In genomic region chr17:75514299-75515228, GRCh38 we compare ENCODE assay signal across 8 cellular contexts. TPM values are rescaled to one million over a fixed set of nuclear protein-coding genes. Genes with fewer than 3 reads are reported as not detected.
DNase-seq lines count a peak whose midpoint lies in the region; ATAC-seq, FAIRE-seq and TF ChIP-seq lines count a peak whose summit lies in the region.

No MANE protein-coding gene starts in this region.

- no peaks in the 10 kb centered on the region for H3K27me3 ChIP-seq in BJ (ENCODE audit: control insufficient read depth, insufficient read depth, low read length)
- no peaks in the 10 kb centered on the region for H3K27me3 ChIP-seq in tibial artery

- H3K9me3 ChIP-seq in tibial artery: no peaks in the 10 kb centered on the region

- peak overlapping the region; percentile 87 to 93 for H3K27ac ChIP-seq in tibial artery

- CTCF ChIA-PET in BJ (lab: Yijun Ruan, JAX): interaction anchor here (0.8 to 1.8 kb wide), 4 partner anchors 10 to 553 kb away, joined by 3 to 6 read pairs (median 4); partner anchors contain the start of gene SMIM5

- in situ Hi-C loops in T47D (cut with HindIII; ENCODE audit: low pct_unique_long_range_greater_than_20kb, low sequenced_read_pairs): no loop called here

- TF ChIP-seq CTCF in BJ (IDR thresholded peaks at IDR 0.05; ENCODE audit: insufficient read depth, low read depth, low read length): no peak
- TF ChIP-seq CTCF in LNCaP clone FGC (IDR thresholded peaks at IDR 0.05; ENCODE audit: control insufficient read depth, extremely low read depth, insufficient read depth): no peak
- TF ChIP-seq CTCF in tibial artery (IDR thresholded peaks at IDR 0.05): no peak
- no peak for TF ChIP-seq CTCF in D721Med (IDR thresholded peaks at IDR 0.05; ENCODE audit: insufficient read depth, missing control alignments)

- POLR2A ChIA-PET in BJ (lab: Charles Lee): no interaction called here

- H3K36me3 ChIP-seq in BJ (ENCODE audit: control insufficient read depth, insufficient read depth, low read length): peaks cover 4% of the 10 kb centered on the region
- peaks cover 0 to 23% (median 2%) of the 10 kb centered on the region in 3 donors for H3K36me3 ChIP-seq in tibial artery

- peaks cover 0 to 67% (median 58%) of the 10 kb centered on the region in 4 donors for H3K4me1 ChIP-seq in tibial artery

- intact Hi-C loops in tibial artery (cut with DNase I; ENCODE audit: low total_unique reads): loop anchor here (2.0 to 10.0 kb wide), 3 partner anchors 88 to 1220 kb away; partner anchors contain the start of genes MFSD11 and SRSF2

- FAIRE-seq in GM19239 (lab: Jason Lieb, UNC) (no peak), D721Med (lab: Jason Lieb, UNC) (no peak)

- DNase-seq in BJ (ENCODE audit: low read depth) (no peak), LNCaP clone FGC (ENCODE audit: low read depth) (no peak), T47D (ENCODE audit: low read depth in 1 of 2, low spot score in 1 of 2) (peak; percentile 51 to 53), left lobe of liver (ENCODE audit: low spot score) (peak; percentile 82), tibial artery (no peak), GM19239 (ENCODE audit: insufficient read length, low spot score) (no peak), D721Med (ENCODE audit: insufficient read length, low spot score) (no peak)

- H3K4me3 ChIP-seq in BJ (ENCODE audit: low read depth, low read length): peak overlapping the region; percentile 83
- peak overlapping the region; percentile 88 for H3K4me3 ChIP-seq in LNCaP clone FGC (ENCODE audit: low read depth, low read length)
- H3K4me3 ChIP-seq in tibial artery: peak overlapping the region; percentile 83 to 97

- ATAC-seq in left lobe of liver: peak; percentile 32
- no peak for ATAC-seq in HG03196 (IDR thresholded peaks at IDR 0.05; ENCODE audit: unreplicated experiment)

RNA-seq across cellular contexts. Expression of gene CASKIN2, which starts 0.8 kb away (rescaled TPM):
- 2.3 and 4.8 TPM in 2 replicates for polyA plus RNA-seq in BJ (2011; rRNA removed)
- 10.0 and 10.1 TPM in 2 replicates for polyA minus RNA-seq in BJ (2011; rRNA and poly(A)+ RNA removed)
- 26.4 TPM for total RNA-seq in left lobe of liver

RNA-seq across cellular contexts. Expression of gene TSEN54, which starts 1.8 kb away (rescaled TPM):
- polyA plus RNA-seq in BJ (2011; rRNA removed): 12.8 and 17.9 TPM in 2 replicates
- 9.8 and 18.3 TPM in 2 replicates for polyA minus RNA-seq in BJ (2011; rRNA and poly(A)+ RNA removed)
- 15.9 TPM for total RNA-seq in left lobe of liver

RNA-seq across cellular contexts. Expression of gene LLGL2, which starts 10.9 kb away (rescaled TPM):
- 0.97 and 1.6 TPM in 2 replicates for polyA plus RNA-seq in BJ (2011; rRNA removed)
- polyA minus RNA-seq in BJ (2011; rRNA and poly(A)+ RNA removed): 0.28 and 0.41 TPM in 2 replicates
- total RNA-seq in left lobe of liver: 90.6 TPM

RNA-seq across cellular contexts. Expression of gene TMEM94, which starts 58.1 kb away (rescaled TPM):
- 14.0 and 35.5 TPM in 2 replicates for polyA plus RNA-seq in BJ (2011; rRNA removed)
- polyA minus RNA-seq in BJ (2011; rRNA and poly(A)+ RNA removed): 30.5 and 35.2 TPM in 2 replicates
- 43.5 TPM for total RNA-seq in left lobe of liver

Comparison
In these comparisons a context has a peak if more than half of its experiments do, and no peak if none do; other contexts are left out.
1. DNase-seq: peak in T47D (2 of 2) and left lobe of liver (single experiment); none in BJ (single experiment), LNCaP clone FGC (single experiment), tibial artery (0 of 2), GM19239 (single experiment) and D721Med (single experiment).
2. Peak in every context shown above with its lines, with median percentiles within 50 percentile points of each other: H3K4me3 ChIP-seq.